ENCODE assay signal across 29 cellular contexts in the genomic region with DNA sequence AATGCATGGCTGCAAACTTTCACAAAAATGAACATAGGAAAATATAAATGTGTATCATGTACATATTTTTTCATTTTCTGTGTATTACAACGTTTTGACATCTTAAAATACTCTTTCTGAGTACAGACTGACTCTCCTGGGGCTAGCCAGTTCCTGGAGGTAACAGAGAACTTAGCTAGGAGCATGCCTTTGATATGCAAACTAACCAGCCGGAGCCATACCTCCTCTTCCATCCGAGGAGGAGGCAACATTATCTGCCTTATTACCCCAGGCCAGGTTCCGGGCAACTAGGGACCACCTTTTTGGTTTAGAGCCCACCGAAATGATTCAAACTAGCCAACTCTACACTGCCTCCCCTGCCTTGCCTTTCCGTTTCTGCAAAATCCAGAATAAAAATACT. TPM values are rescaled to one million over a fixed set of nuclear protein-coding genes. Genes with fewer than 3 reads are reported as not detected.
"Had no signal": no experiment of that assay in that cellular context is flagged by ENCODE, and none has a peak within 500 bp of the region (broad histone marks: within the 10 kb centered on the region; RNA-seq: fewer than 3 reads in every experiment).

No MANE protein-coding gene starts in this region.

- FAIRE-seq: endothelial cell of umbilical vein, kidney, small intestine had no signal

- H3K27ac ChIP-seq: colonic mucosa, esophagus muscularis mucosa, foreskin keratinocyte, gastroesophageal sphincter, heart left ventricle, hepatocyte, left lung, neural progenitor cell, parathyroid adenoma, right lobe of liver, suprapubic skin, transverse colon, upper lobe of right lung, uterus had no signal

- H3K79me2 ChIP-seq: hepatocyte, parathyroid adenoma had no signal

- H3K4me3 ChIP-seq: colonic mucosa, esophagus muscularis mucosa, gastroesophageal sphincter, heart left ventricle, hepatocyte, left lung, neural progenitor cell, right lobe of liver, suprapubic skin, transverse colon, upper lobe of right lung, uterus had no signal

- H3K9me3 ChIP-seq: colonic mucosa, esophagus muscularis mucosa, gastroesophageal sphincter, heart left ventricle, left lung, right lobe of liver, suprapubic skin, transverse colon, upper lobe of right lung, uterus had no signal

- DNase-seq: colonic mucosa; effector CD8-positive, alpha-beta T cell; foreskin keratinocyte; heart left ventricle; kidney; left cardiac atrium; left lung; midbrain; naive thymus-derived CD4-positive, alpha-beta T cell; right lobe of liver; small intestine; stimulated activated CD4-positive, alpha-beta T cell treated with anti-CD3 and anti-CD28 coated beads, Interleukin-12 subunit alpha, Interleukin-12 subunit beta, amount 100 ng/mL, for 4 hours; stimulated activated CD4-positive, alpha-beta T cell treated with anti-CD3 and anti-CD28 coated beads, Interleukin-1b, Interleukin-23, amount 100 ng/mL, for 48 hours; stimulated activated CD4-positive, alpha-beta T cell treated with anti-CD3 and anti-CD28 coated beads, Interleukin-4, amount 100 ng/mL, for 1 hour; stimulated activated CD8-positive, alpha-beta memory T cell treated with anti-CD3 and anti-CD28 coated beads, Interleukin-4, amount 100 ng/mL, for 48 hours; stimulated activated naive CD4-positive, alpha-beta T cell; stimulated activated naive CD8-positive, alpha-beta T cell treated with anti-CD3 and anti-CD28 coated beads, Interleukin-15, amount 100 ng/mL, for 72 hours; transverse colon; upper lobe of right lung; uterus had no signal

- H3K4me1 ChIP-seq: colonic mucosa, esophagus muscularis mucosa, foreskin keratinocyte, gastroesophageal sphincter, heart left ventricle, left lung, parathyroid adenoma, right lobe of liver, suprapubic skin, transverse colon, upper lobe of right lung, uterus had no signal

- H3K9ac ChIP-seq: neural progenitor cell, parathyroid adenoma had no signal

- H3K36me3 ChIP-seq: colonic mucosa, esophagus muscularis mucosa, gastroesophageal sphincter, heart left ventricle, left lung, neural progenitor cell, right lobe of liver, suprapubic skin, transverse colon, upper lobe of right lung, uterus had no signal

- H2AFZ ChIP-seq: hepatocyte, neural progenitor cell, parathyroid adenoma had no signal

- H3K27me3 ChIP-seq: colonic mucosa, hepatocyte, neural progenitor cell, right lobe of liver, transverse colon, upper lobe of right lung, uterus had no signal

- H3K4me2 ChIP-seq: hepatocyte, neural progenitor cell had no signal

- ATAC-seq: gastroesophageal sphincter; heart left ventricle; left cardiac atrium; left lung; naive thymus-derived CD4-positive, alpha-beta T cell; right lobe of liver; stimulated activated naive CD8-positive, alpha-beta T cell treated with anti-CD3 and anti-CD28 coated beads, Interleukin-15, amount 100 ng/mL, for 72 hours; upper lobe of right lung had no signal

RNA-seq across cellular contexts. Expression of gene HECW1, which starts 33.7 kb away (rescaled TPM):
- total RNA-seq: endothelial cell of umbilical vein; epithelial cell of proximal tubule; foreskin keratinocyte; left cardiac atrium; lung microvascular endothelial cell; naive thymus-derived CD4-positive, alpha-beta T cell had no signal
- polyA plus RNA-seq: endothelial cell of umbilical vein; heart left ventricle; naive thymus-derived CD4-positive, alpha-beta T cell had no signal
